In the genomic region with DNA sequence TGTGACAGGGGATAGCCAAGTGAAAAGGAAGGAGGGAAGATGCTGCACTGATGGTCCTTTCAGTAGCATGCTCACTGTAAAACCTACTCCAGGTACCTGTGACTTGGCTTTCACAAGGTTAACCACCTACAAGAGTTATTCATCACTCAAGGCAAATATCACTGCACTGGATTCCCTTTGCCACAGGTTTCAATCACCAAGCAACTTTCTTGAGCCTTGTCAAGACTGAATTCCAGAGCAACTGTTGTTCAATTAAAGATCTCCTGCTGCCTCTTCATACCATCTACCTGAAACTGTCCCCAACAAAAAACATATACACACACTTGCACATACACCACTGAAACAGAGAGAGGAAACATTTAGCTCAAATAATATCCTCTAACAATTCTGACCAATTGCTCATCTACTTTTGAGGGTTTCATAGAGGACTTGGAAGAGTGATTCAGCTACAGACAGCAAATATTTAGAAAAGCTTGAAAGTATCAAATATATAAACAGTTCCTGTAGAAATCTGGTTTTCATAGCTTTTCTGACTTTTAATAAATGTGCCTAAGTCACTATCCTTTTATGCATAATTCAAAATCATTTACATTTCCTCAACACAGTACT, we compare ENCODE assay signal across 1 cellular context.
TF ChIP-seq lines count a peak whose summit lies in the region.

No MANE protein-coding gene starts in this region.

TF ChIP-seq in K562, 482 proteins besides CTCF, POLR2A, EP300 and RAD21:
- TF ChIP-seq ERF (CRISPR knock-in tag; IDR thresholded peaks at IDR 0.05) (no peak), NCOA2 (IDR thresholded peaks at IDR 0.05; ENCODE audit: partially characterized antibody in 2 of 2) (no peak), RB1 (IDR thresholded peaks at IDR 0.05; ENCODE audit: low read depth) (no peak), FOSL1 (tag; conservative IDR thresholded peaks at IDR 0.05) (no peak), CTBP1 (IDR thresholded peaks at IDR 0.05; ENCODE audit: borderline replicate concordance) (peak; percentile 23; the same call in 1 of the 2 replicates), CBX5 (IDR thresholded peaks at IDR 0.05; ENCODE audit: borderline replicate concordance, low read depth) (no peak), MAFK (IDR thresholded peaks at IDR 0.05; ENCODE audit: low read length) (no peak), KDM1A (IDR thresholded peaks at IDR 0.05) (peak in 1 of 2 experiments; percentile 48; a peak in 2 of 4 replicates), ZNF780A (CRISPR knock-in tag; IDR thresholded peaks at IDR 0.05) (no peak)
TF ChIP-seq in K562: peak in this region for 2.
